Comparison of ENCODE assay signal across 13 cellular contexts in genomic region chr21:40936771-40937261, GRCh38.
"Had no signal": no experiment of that assay in that cellular context is flagged by ENCODE, and none has a peak within 500 bp of the region (broad histone marks: within the 10 kb centered on the region; RNA-seq: fewer than 3 reads in every experiment).

No MANE protein-coding gene starts in this region.

- H3K27ac ChIP-seq: left ventricle myocardium inferior, sigmoid colon, stomach, thoracic aorta had no signal

- FAIRE-seq: islet of Langerhans had no signal

- H3K27me3 ChIP-seq: sigmoid colon, stomach had no signal

- H3K4me1 ChIP-seq: sigmoid colon, stomach had no signal

- DNase-seq: activated CD4-positive, alpha-beta T cell treated with anti-CD3 and anti-CD28 coated beads, Interleukin-2, amount 50 U/mL, for 1 hour; activated naive CD4-positive, alpha-beta T cell treated with Interleukin-2 at 50 U/mL for 16 hours; anterior cingulate cortex; left ventricle myocardium inferior; mesenchymal stem cell; sigmoid colon; stimulated activated CD4-positive, alpha-beta T cell treated with anti-CD3 and anti-CD28 coated beads, Interleukin-1b, Interleukin-23, amount 100 ng/mL, for 48 hours; stomach; T-cell; T-helper 9 cell had no signal

- ATAC-seq: activated CD4-positive, CD25-positive, alpha-beta regulatory T cell treated with anti-CD3 and anti-CD28 coated beads, Interleukin-2, amount 50 U/mL, for 24 hours; T-cell had no signal

- H3K36me3 ChIP-seq: left ventricle myocardium inferior, sigmoid colon, stomach, thoracic aorta had no signal

- H3K9me3 ChIP-seq: left ventricle myocardium inferior, sigmoid colon, stomach, thoracic aorta had no signal

- H3K4me3 ChIP-seq: left ventricle myocardium inferior, sigmoid colon, stomach, thoracic aorta had no signal
